Comparison of ENCODE assay signal across 12 cellular contexts in genomic region chr14:51539571-51540037, GRCh38.
A peak's percentile ranks its signal among the peaks of the same experiment; 100 is the strongest.
DNase-seq lines count a peak whose midpoint lies in the region; ATAC-seq and TF ChIP-seq lines count a peak whose summit lies in the region.
"Had no signal": no experiment of that assay in that cellular context is flagged by ENCODE, and none has a peak within 500 bp of the region (broad histone marks: within the 10 kb centered on the region; RNA-seq: fewer than 3 reads in every experiment).

No MANE protein-coding gene starts in this region.

- H3K79me2 ChIP-seq in ACC112 (ENCODE audit: control insufficient read depth, insufficient read depth, low read length, unreplicated experiment), result no peaks in the 10 kb centered on the region

- DNase-seq in HT1080 (ENCODE audit: low read depth), result peak; percentile 98
- no peak for DNase-seq in breast epithelium (ENCODE audit: low spot score in 2 of 2)
- peak; percentile 90 for DNase-seq in iris pigment epithelial cell (ENCODE audit: low read depth)
- no peak for DNase-seq in NCI-H526 (lab: John Stamatoyannopoulos, UW)
- no peak for DNase-seq in stimulated activated naive CD4-positive, alpha-beta T cell (lab: John Stamatoyannopoulos, UW)
- DNase-seq: AML-193, left cardiac atrium, right lobe of liver had no signal

- H3K27me3 ChIP-seq in ACC112 (ENCODE audit: insufficient read depth, low read length) (no peaks in the 10 kb centered on the region), breast epithelium (no peaks in the 10 kb centered on the region)
- H3K27me3 ChIP-seq: right lobe of liver had no signal

- H3K4me1 ChIP-seq in ACC112 (ENCODE audit: control insufficient read depth, insufficient read depth, low read length, unreplicated experiment), result peaks cover 39% of the 10 kb centered on the region
- H3K4me1 ChIP-seq in breast epithelium, result peaks cover 0 to 5% of the 10 kb centered on the region in 2 donors

- intact Hi-C loops in breast epithelium (cut with DNase I; ENCODE audit: low total_unique reads), result no loop called here

- ATAC-seq in HG03159 (IDR thresholded peaks at IDR 0.05; ENCODE audit: unreplicated experiment) (no peak), GM19035 (IDR thresholded peaks at IDR 0.05; ENCODE audit: unreplicated experiment) (no peak)

- no peaks in the 10 kb centered on the region for H3K9me3 ChIP-seq in breast epithelium
- H3K9me3 ChIP-seq: HAP-1, right lobe of liver had no signal

- no peak for TF ChIP-seq CTCF in breast epithelium (IDR thresholded peaks at IDR 0.05)

- H3K4me3 ChIP-seq in ACC112 (ENCODE audit: low read depth, low read length) (peak overlapping the region; percentile 44), breast epithelium (no peak overlapping the region)
- H3K4me3 ChIP-seq: HAP-1, right lobe of liver had no signal

- H3K27ac ChIP-seq in ACC112 (ENCODE audit: low read depth, low read length), result peak overlapping the region; percentile 92
- H3K27ac ChIP-seq in breast epithelium, result peak overlapping the region; percentile 61 to 76
- H3K27ac ChIP-seq: right lobe of liver had no signal

- peak overlapping the region; percentile 26 for H2AFZ ChIP-seq in ACC112 (ENCODE audit: low read length, unreplicated experiment)

- H3K36me3 ChIP-seq in ACC112 (ENCODE audit: insufficient read depth, low read length), result peaks cover 4% of the 10 kb centered on the region; the same call in 1 of the 2 replicates
- H3K36me3 ChIP-seq in breast epithelium, result no peaks in the 10 kb centered on the region
- H3K36me3 ChIP-seq: HAP-1, right lobe of liver had no signal

- TF ChIP-seq POLR2A in breast epithelium (IDR thresholded peaks at IDR 0.05), result no peak

Comparison
In these comparisons a context has a peak if more than half of its experiments do, and no peak if none do; other contexts are left out.
1. DNase-seq: peak in HT1080 (single experiment) and iris pigment epithelial cell (single experiment); none in breast epithelium (0 of 2), NCI-H526 (0 of 2) and stimulated activated naive CD4-positive, alpha-beta T cell (0 of 6).